8 cellular contexts compared by ENCODE assay signal in the genomic region with DNA sequence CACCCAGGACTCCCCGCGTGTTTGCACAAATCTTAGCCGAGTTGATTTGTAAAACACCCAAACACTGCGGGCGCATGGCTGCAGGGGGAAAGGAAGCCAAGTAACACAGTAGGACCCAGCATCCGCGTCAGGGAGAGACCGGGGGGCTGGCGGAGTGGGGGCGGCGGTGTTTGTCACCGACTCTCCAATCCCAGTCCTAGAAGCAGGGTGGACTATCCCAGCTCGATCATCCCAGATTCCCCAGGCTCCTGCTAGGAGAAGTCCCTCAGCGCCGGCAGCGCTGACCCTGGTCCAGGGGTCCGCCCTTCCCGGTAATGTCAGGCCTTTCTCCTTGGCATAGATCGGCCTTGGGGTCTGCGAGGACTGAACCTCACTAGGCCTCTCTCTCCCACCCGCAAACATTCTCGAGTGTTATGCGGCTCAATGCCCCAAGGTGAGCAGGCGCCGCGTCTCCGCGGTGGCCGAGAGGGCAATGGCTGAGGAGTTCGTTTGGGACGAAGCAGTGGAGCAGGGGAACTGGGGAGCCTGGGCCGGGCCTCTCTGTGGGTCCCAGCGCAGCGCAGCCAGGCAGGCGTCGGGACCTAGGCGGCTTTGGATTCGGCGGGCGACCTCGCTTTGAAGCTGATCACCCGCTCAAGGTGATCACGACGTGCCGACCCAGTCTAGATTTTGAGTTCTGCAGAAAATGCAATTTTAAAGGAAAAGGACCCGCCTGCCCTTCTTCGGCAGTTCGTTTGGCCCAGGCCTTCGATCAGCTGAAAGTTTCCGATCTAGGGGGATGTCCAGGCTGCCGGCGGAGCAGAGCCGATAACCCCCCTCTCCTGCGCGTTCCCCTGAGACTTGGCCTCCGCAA. TPM values are rescaled to one million over a fixed set of nuclear protein-coding genes. Genes with fewer than 3 reads are reported as not detected.
DNase-seq lines count a peak whose midpoint lies in the region; ATAC-seq and TF ChIP-seq lines count a peak whose summit lies in the region.
"Had no signal": no experiment of that assay in that cellular context is flagged by ENCODE, and none has a peak within 500 bp of the region (broad histone marks: within the 10 kb centered on the region; RNA-seq: fewer than 3 reads in every experiment).

No MANE protein-coding gene starts in this region.

- H3K9me3 ChIP-seq in Peyer's patch (no peaks in the 10 kb centered on the region), iPS-15b (ENCODE audit: control insufficient read depth, insufficient read depth, low read length) (no peaks in the 10 kb centered on the region), skeletal muscle tissue (ENCODE audit: control insufficient read depth in 3 of 3, low read length in 3 of 3) (no peaks in the 10 kb centered on the region)

- H3K4me3 ChIP-seq in Peyer's patch, result peak overlapping the region; percentile 43 to 56 (median 52)
- peak overlapping the region; percentile 72 for H3K4me3 ChIP-seq in iPS-15b (ENCODE audit: low read depth, low read length)
- H3K4me3 ChIP-seq in skeletal muscle tissue (ENCODE audit: low read length in 3 of 3), result peak overlapping the region; percentile 38 to 49 (median 45)

- H3K36me3 ChIP-seq in Peyer's patch, result no peaks in the 10 kb centered on the region
- no peaks in the 10 kb centered on the region for H3K36me3 ChIP-seq in iPS-15b (ENCODE audit: control insufficient read depth, insufficient read depth, low read length)
- H3K36me3 ChIP-seq in skeletal muscle tissue (ENCODE audit: control insufficient read depth in 3 of 3, insufficient read depth in 3 of 3, low read length in 3 of 3), result no peaks in the 10 kb centered on the region

- H3K27me3 ChIP-seq in Peyer's patch, result peaks cover 3 to 54% of the 10 kb centered on the region in 2 donors
- peaks cover 77% of the 10 kb centered on the region for H3K27me3 ChIP-seq in iPS-15b (ENCODE audit: control insufficient read depth, insufficient read depth, low read length)
- peaks cover 80 to 86% (median 81%) of the 10 kb centered on the region in 3 donors for H3K27me3 ChIP-seq in skeletal muscle tissue (ENCODE audit: control insufficient read depth in 3 of 3, insufficient read depth in 3 of 3, low read length in 3 of 3)

- peak overlapping the region; percentile 65 for H3K9ac ChIP-seq in iPS-15b (ENCODE audit: low read depth, low read length)
- H3K9ac ChIP-seq in skeletal muscle tissue (ENCODE audit: low read depth in 1 of 3, low read length in 3 of 3), result peak overlapping the region in 1 of 3 donors; percentile 25

- no peak for TF ChIP-seq POLR2A in Peyer's patch (IDR thresholded peaks at IDR 0.05)

- peaks cover 0 to 25% (median 11%) of the 10 kb centered on the region in 4 donors for H3K4me1 ChIP-seq in Peyer's patch
- H3K4me1 ChIP-seq in iPS-15b (ENCODE audit: control insufficient read depth, insufficient read depth, low read length), result peaks cover 3% of the 10 kb centered on the region
- peaks cover 3 to 20% (median 14%) of the 10 kb centered on the region in 3 donors for H3K4me1 ChIP-seq in skeletal muscle tissue (ENCODE audit: control insufficient read depth in 3 of 3, insufficient read depth in 3 of 3, low read length in 3 of 3)

- ATAC-seq in GM21447 (IDR thresholded peaks at IDR 0.05; ENCODE audit: unreplicated experiment) (peak; percentile 9), GM21737 (IDR thresholded peaks at IDR 0.05; ENCODE audit: unreplicated experiment) (no peak)
- ATAC-seq: PC-3 had no signal

- peak in 1 of 3 donors; percentile 51 for DNase-seq in Peyer's patch
- no peak for DNase-seq in NCI-H1092 (lab: John Stamatoyannopoulos, UW)
- no peak for DNase-seq in GDM1 (lab: John Stamatoyannopoulos, UW)
- DNase-seq: PC-3 had no signal

- H3K27ac ChIP-seq in Peyer's patch (peak overlapping the region in 1 of 4 donors; percentile 57), skeletal muscle tissue (ENCODE audit: low read depth, low read length) (no peak overlapping the region)

- no peak for TF ChIP-seq CTCF in Peyer's patch (IDR thresholded peaks at IDR 0.05)

RNA-seq across cellular contexts. Expression of a gene that starts 1.5 kb away (rescaled TPM):
- total RNA-seq in Peyer's patch (1 to 10 TPM in 1 of 4 donors, under 1 TPM in 3; 0.09 to 1.7 (median 0.38) TPM), skeletal muscle tissue (0.52 TPM)

RNA-seq across cellular contexts. Expression of a gene that starts 14.6 kb away (rescaled TPM):
- total RNA-seq in Peyer's patch (10 to 100 TPM; 33.1 to 63.0 (median 41.0) TPM), skeletal muscle tissue (10.4 TPM)
